ENCODE assay signal across 1 cellular context in genomic region chr3:105800320-105800719, GRCh38.
TF ChIP-seq lines count a peak whose summit lies in the region.

No MANE protein-coding gene starts in this region.

TF ChIP-seq in GM12878, 131 proteins besides CTCF, POLR2A, EP300 and RAD21:
- TF ChIP-seq EED (IDR thresholded peaks at IDR 0.05; ENCODE audit: low read depth) (0 out of 2 replicates have a peak, but pooled peaks have one; percentile 25), TARDBP (IDR thresholded peaks at IDR 0.05; ENCODE audit: borderline replicate concordance) (no peak)
